Comparison of ENCODE assay signal across 8 cellular contexts in genomic region chr5:13250450-13251291, GRCh38.
A peak's percentile ranks its signal among the peaks of the same experiment; 100 is the strongest.
DNase-seq lines count a peak whose midpoint lies in the region; ATAC-seq and TF ChIP-seq lines count a peak whose summit lies in the region.

No MANE protein-coding gene starts in this region.

- no peaks in the 10 kb centered on the region for H3K79me2 ChIP-seq in neural progenitor cell (ENCODE audit: low read depth)

- H3K9me3 ChIP-seq in neural progenitor cell (ENCODE audit: low read depth) = no peaks in the 10 kb centered on the region
- no peaks in the 10 kb centered on the region for H3K9me3 ChIP-seq in stomach

- H2AFZ ChIP-seq in neural progenitor cell (replicated peaks) = peak overlapping the region; percentile 77

- no peak overlapping the region for H3K4me2 ChIP-seq in neural progenitor cell

- H3K36me3 Mint-ChIP-seq in neural progenitor cell = no peaks in the 10 kb centered on the region

- no peak overlapping the region for H3K27ac Mint-ChIP-seq in neural progenitor cell

- H3K4me1 ChIP-seq in neural progenitor cell (peaks cover 6% of the 10 kb centered on the region), stomach (peaks cover 0 to 30% (median 3%) of the 10 kb centered on the region in 4 donors)

- 72 to 85% (median 82%) methylated on average over 4 of the region's 4 CpGs for WGBS in stomach, 5 donors

- peaks cover 11% of the 10 kb centered on the region for H3K4me1 Mint-ChIP-seq in neural progenitor cell

- H3K4me3 Mint-ChIP-seq in neural progenitor cell = no peak overlapping the region

- H3K27ac ChIP-seq in neural progenitor cell (no peak overlapping the region), stomach (no peak overlapping the region)

- no peak for TF ChIP-seq POLR2A in stomach (IDR thresholded peaks at IDR 0.05)

- TF ChIP-seq CTCF in WI38 (IDR thresholded peaks at IDR 0.05; ENCODE audit: low read depth, low read length) (peak; percentile 64), neural progenitor cell (IDR thresholded peaks at IDR 0.05) (peak; percentile 72), stomach (IDR thresholded peaks at IDR 0.05) (peak in 1 of 7 experiments; percentile 26)

- peaks cover 5% of the 10 kb centered on the region for H3K27me3 Mint-ChIP-seq in neural progenitor cell (ENCODE audit: insufficient read depth, low read depth)

- no peaks in the 10 kb centered on the region for H4K20me1 ChIP-seq in neural progenitor cell (ENCODE audit: low read depth)

- no peak for TF ChIP-seq EP300 in stomach (IDR thresholded peaks at IDR 0.05)

- no peaks in the 10 kb centered on the region for H3K27me3 ChIP-seq in neural progenitor cell
- H3K27me3 ChIP-seq in stomach = no peaks in the 10 kb centered on the region

- no peaks in the 10 kb centered on the region for H3F3A ChIP-seq in neural progenitor cell (ENCODE audit: low read depth)

- peak; percentile 77 for ATAC-seq in HG03432 (IDR thresholded peaks at IDR 0.05; ENCODE audit: unreplicated experiment)

- H3K4me3 ChIP-seq in WI38 (ENCODE audit: low read depth, low read length) (no peak overlapping the region), neural progenitor cell (no peak overlapping the region), stomach (no peak overlapping the region)

- no peak overlapping the region for H3K9ac ChIP-seq in neural progenitor cell

- intact Hi-C loops in stomach (cut with DNase I; ENCODE audit: low total_unique reads) = no loop called here

- no peaks in the 10 kb centered on the region for H3K36me3 ChIP-seq in neural progenitor cell
- no peaks in the 10 kb centered on the region for H3K36me3 ChIP-seq in stomach

- DNase-seq in DMS 273 (lab: John Stamatoyannopoulos, UW; ENCODE audit: unreplicated experiment) (peak; percentile 47), DMS 273 treated with DMSO at 0.1 percent for 48 hours (lab: John Stamatoyannopoulos, UW) (no peak), neural progenitor cell (ENCODE audit: low spot score) (peak; percentile 50), amygdala (lab: John Stamatoyannopoulos, UW) (no peak), stomach (no peak)
- DNase-seq in stimulated activated CD4-positive, alpha-beta T cell treated with anti-CD3 and anti-CD28 coated beads, Interleukin-4, amount 100 ng/mL, for 4 hours = no peak

- H3K9me3 Mint-ChIP-seq in neural progenitor cell = no peaks in the 10 kb centered on the region

Comparison
In these comparisons a context has a peak if more than half of its experiments do, and no peak if none do; other contexts are left out.
1. DNase-seq: peak in DMS 273 (single experiment) and neural progenitor cell (single experiment); none in DMS 273 treated with DMSO at 0.1 percent for 48 hours (single experiment), amygdala (0 of 56), stomach (single experiment) and stimulated activated CD4-positive, alpha-beta T cell treated with anti-CD3 and anti-CD28 coated beads, Interleukin-4, amount 100 ng/mL, for 4 hours (0 of 2).